ENCODE assay signal across 19 cellular contexts in the genomic region with DNA sequence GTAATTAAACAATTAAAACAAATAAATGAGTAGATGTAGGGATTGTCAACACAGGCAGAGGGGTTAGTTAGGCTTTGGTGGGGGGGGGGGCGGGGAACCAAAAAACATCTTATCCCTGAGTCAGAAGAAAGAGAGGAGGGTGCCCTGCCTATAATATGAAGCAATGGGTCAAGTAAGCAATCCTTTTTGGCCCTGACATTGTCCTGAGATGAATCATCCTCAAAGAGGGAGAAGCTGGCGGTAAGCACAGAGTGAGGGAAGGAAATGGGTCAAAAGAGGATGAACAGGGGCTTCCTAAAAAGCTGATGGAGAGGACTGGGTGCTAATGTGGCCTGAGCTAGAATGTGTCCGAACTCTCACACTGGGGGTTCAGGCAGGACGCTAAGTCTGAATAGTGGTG. TPM values are rescaled to one million over a fixed set of nuclear protein-coding genes. Genes with fewer than 3 reads are reported as not detected.
DNase-seq lines count a peak whose midpoint lies in the region; ATAC-seq and TF ChIP-seq lines count a peak whose summit lies in the region.
"Had no signal": no experiment of that assay in that cellular context is flagged by ENCODE, and none has a peak within 500 bp of the region (broad histone marks: within the 10 kb centered on the region; RNA-seq: fewer than 3 reads in every experiment).

No MANE protein-coding gene starts in this region.

- no peaks in the 10 kb centered on the region for H3K4me1 ChIP-seq in breast epithelium
- H3K4me1 ChIP-seq in upper lobe of right lung = peaks cover 5% of the 10 kb centered on the region

- DNase-seq in MCF 10A (ENCODE audit: unreplicated experiment) (peak; percentile 64), breast epithelium (ENCODE audit: low spot score in 2 of 2) (no peak), SW480 (ENCODE audit: low spot score) (peak; percentile 14), foreskin fibroblast (peak; percentile 86 to 92), upper lobe of right lung (no peak), DMS 273 treated with DMSO at 0.1 percent for 48 hours (lab: John Stamatoyannopoulos, UW) (no peak), left colon (no peak)
- DNase-seq: activated CD4-positive, alpha-beta T cell treated with anti-CD3 and anti-CD28 coated beads for 36 hours; activated T-cell treated with anti-CD3 and anti-CD28 coated beads for 4 hours; heart right ventricle; kidney; NCI-H2081; NCI-H774; RPMI8226 had no signal

- CTCF ChIA-PET in MCF 10A (lab: Yijun Ruan, JAX) = interaction anchor here (0.8 to 1.6 kb wide), 5 partner anchors 15 to 202 kb away, joined by 3 to 9 read pairs (median 3); a partner anchor contains a TSS

- no peak for TF ChIP-seq POLR2A in breast epithelium (IDR thresholded peaks at IDR 0.05)

- H3K9me3 Mint-ChIP-seq in MCF 10A (ENCODE audit: unreplicated experiment) = no peaks in the 10 kb centered on the region

- H3K9me3 ChIP-seq in breast epithelium (no peaks in the 10 kb centered on the region), upper lobe of right lung (no peaks in the 10 kb centered on the region)
- H3K9me3 ChIP-seq: heart right ventricle had no signal

- no peak overlapping the region for H3K4me3 Mint-ChIP-seq in MCF 10A (ENCODE audit: unreplicated experiment)
- H3K4me3 Mint-ChIP-seq: activated CD4-positive, alpha-beta T cell treated with anti-CD3 and anti-CD28 coated beads for 36 hours; activated naive CD8-positive, alpha-beta T cell had no signal

- no peaks in the 10 kb centered on the region for H3K27me3 ChIP-seq in breast epithelium
- no peaks in the 10 kb centered on the region for H3K27me3 ChIP-seq in upper lobe of right lung
- H3K27me3 ChIP-seq: heart right ventricle had no signal

- no TSS peak for BruUV-seq in MCF 10A (replicated peaks; lab: Mats Ljungman, UMichigan)

- intact Hi-C loops in MCF 10A (cut with micrococcal nuclease) = no loop called here
- intact Hi-C loops in breast epithelium (cut with DNase I; ENCODE audit: low total_unique reads) = no loop called here
- intact Hi-C loops in upper lobe of right lung (cut with DNase I) = no loop called here
- intact Hi-C loops in left colon (cut with DNase I, micrococcal nuclease) = no loop called here

- H3K27ac ChIP-seq in breast epithelium (peak overlapping the region in 1 of 2 donors; percentile 73), upper lobe of right lung (no peak overlapping the region)
- H3K27ac ChIP-seq: 22Rv1, heart right ventricle, parathyroid adenoma had no signal

- H3K27ac Mint-ChIP-seq in MCF 10A (ENCODE audit: low read depth, unreplicated experiment) = no peak overlapping the region
- H3K27ac Mint-ChIP-seq: activated CD4-positive, alpha-beta T cell treated with anti-CD3 and anti-CD28 coated beads for 36 hours; activated naive CD8-positive, alpha-beta T cell had no signal

- no peaks in the 10 kb centered on the region for H3K36me3 Mint-ChIP-seq in MCF 10A (ENCODE audit: insufficient read depth, unreplicated experiment)

- ATAC-seq in upper lobe of right lung = peak; percentile 43
- ATAC-seq in GM18870 (IDR thresholded peaks at IDR 0.05; ENCODE audit: unreplicated experiment) = no peak
- ATAC-seq in left colon = no peak
- ATAC-seq: activated CD4-positive, alpha-beta T cell treated with anti-CD3 and anti-CD28 coated beads for 36 hours had no signal

- peaks cover 11% of the 10 kb centered on the region for H3K4me1 Mint-ChIP-seq in MCF 10A (ENCODE audit: insufficient read depth, unreplicated experiment)
- H3K4me1 Mint-ChIP-seq: activated CD4-positive, alpha-beta T cell treated with anti-CD3 and anti-CD28 coated beads for 36 hours had no signal

- POLR2A ChIA-PET in MCF 10A (lab: Yijun Ruan, JAX) = interaction anchor here (0.8 to 1.5 kb wide), 2 partner anchors 20 to 34 kb away, joined by 4 to 6 read pairs; no protein-coding TSS in a partner anchor

- H3K4me3 ChIP-seq in breast epithelium (no peak overlapping the region), foreskin fibroblast (ENCODE audit: low read depth in 1 of 2, low read length in 2 of 2) (no peak overlapping the region), upper lobe of right lung (no peak overlapping the region)
- H3K4me3 ChIP-seq: heart right ventricle had no signal

- H3K36me3 ChIP-seq in breast epithelium = no peaks in the 10 kb centered on the region
- H3K36me3 ChIP-seq in upper lobe of right lung = no peaks in the 10 kb centered on the region

- no peak for TF ChIP-seq CTCF in MCF 10A (IDR thresholded peaks at IDR 0.05; ENCODE audit: unreplicated experiment)
- TF ChIP-seq CTCF in breast epithelium (IDR thresholded peaks at IDR 0.05) = no peak
- no peak for TF ChIP-seq CTCF in foreskin fibroblast (IDR thresholded peaks at IDR 0.05; ENCODE audit: low read depth, low read length)
- no peak for TF ChIP-seq CTCF in upper lobe of right lung (IDR thresholded peaks at IDR 0.05)

- no peaks in the 10 kb centered on the region for H3K27me3 Mint-ChIP-seq in MCF 10A (ENCODE audit: insufficient read depth, unreplicated experiment)
- H3K27me3 Mint-ChIP-seq: activated CD4-positive, alpha-beta T cell treated with anti-CD3 and anti-CD28 coated beads for 36 hours; activated naive CD8-positive, alpha-beta T cell had no signal

RNA-seq across cellular contexts. Expression of a gene that starts 4.7 kb away (rescaled TPM):
- not detected in 2 replicates for total RNA-seq in MCF 10A (2022)
- total RNA-seq in breast epithelium = 10 to 100 TPM in 1 of 3 donors, 1 to 10 TPM in 2; 4.6 to 11.9 (median 4.6) TPM
- 30.6 TPM for total RNA-seq in upper lobe of right lung
- 1 to 10 TPM; 2.6 to 5.7 TPM for total RNA-seq in left colon
- total RNA-seq: activated CD4-positive, alpha-beta T cell treated with anti-CD3 and anti-CD28 coated beads for 36 hours; T-helper 2 cell treated with Interferon-gamma antibody and Interleukin-4, amounts not matched to agents 100 ng/mL and 5 ng/mL, for 36 hours had no signal

RNA-seq across cellular contexts. Expression of a gene that starts 23.7 kb away (rescaled TPM):
- total RNA-seq in MCF 10A (2022) (3.5 and 4.3 TPM in 2 replicates), breast epithelium (10 to 100 TPM; 32.3 to 56.1 (median 43.3) TPM), upper lobe of right lung (26.8 TPM), left colon (10 to 100 TPM; 63.5 to 81.1 TPM)

Comparison
In these comparisons a context has a peak if more than half of its experiments do, and no peak if none do; other contexts are left out.
1. DNase-seq: peak in MCF 10A (single experiment), SW480 (single experiment) and foreskin fibroblast (2 of 2); none in breast epithelium (0 of 2), upper lobe of right lung (single experiment), DMS 273 treated with DMSO at 0.1 percent for 48 hours (single experiment) and left colon (0 of 2).